In genomic region chr22:38729946-38730345, GRCh38 we compare ENCODE assay signal across 25 cellular contexts. TPM values are rescaled to one million over a fixed set of nuclear protein-coding genes. Genes with fewer than 3 reads are reported as not detected.
DNase-seq lines count a peak whose midpoint lies in the region; ATAC-seq and TF ChIP-seq lines count a peak whose summit lies in the region.
"Had no signal": no experiment of that assay in that cellular context is flagged by ENCODE, and none has a peak within 500 bp of the region (broad histone marks: within the 10 kb centered on the region; RNA-seq: fewer than 3 reads in every experiment).

No MANE protein-coding gene starts in this region.

- no peak overlapping the region for H3K4me3 ChIP-seq in CD8-positive, alpha-beta T cell (ENCODE audit: low read depth, low read length)
- H3K4me3 ChIP-seq: ascending aorta, HAP-1, heart right ventricle, SJCRH30, testis, uterus had no signal

- CTCF ChIA-PET in CD8-positive, alpha-beta T cell (lab: Charles Lee) = interaction anchor here (8.5 to 14.0 kb wide), 2 partner anchors 20 to 37 kb away, joined by 125 read pairs; no protein-coding TSS in a partner anchor

- peaks cover 100% of the 10 kb centered on the region for H3K36me3 Mint-ChIP-seq in activated T-cell treated with anti-CD3 and anti-CD28 coated beads, Interleukin-2, amount 50 U/mL, for 24 hours (ENCODE audit: low read depth)
- H3K36me3 Mint-ChIP-seq in activated T-cell treated with anti-CD3 and anti-CD28 coated beads, Interleukin-2, amount 50 U/mL, for 4 hours (ENCODE audit: insufficient read depth) = peaks cover 44% of the 10 kb centered on the region
- peaks cover 85% of the 10 kb centered on the region for H3K36me3 Mint-ChIP-seq in CD8-positive, alpha-beta T cell
- H3K36me3 Mint-ChIP-seq in activated naive CD4-positive, alpha-beta T cell treated with anti-CD3 and anti-CD28 coated beads, Interleukin-2, amount 50 U/mL, for 72 hours = peaks cover 7 to 14% of the 10 kb centered on the region in 2 donors
- H3K36me3 Mint-ChIP-seq in neural crest cell (ENCODE audit: low read depth) = peaks cover 8% of the 10 kb centered on the region

- peaks cover 52% of the 10 kb centered on the region for H3K36me3 ChIP-seq in CD8-positive, alpha-beta T cell (ENCODE audit: insufficient read depth, low read length)
- H3K36me3 ChIP-seq: uterus had no signal

- H3K4me1 Mint-ChIP-seq in activated T-cell treated with anti-CD3 and anti-CD28 coated beads, Interleukin-2, amount 50 U/mL, for 24 hours (ENCODE audit: low read depth) = peaks cover 16% of the 10 kb centered on the region
- peaks cover 15% of the 10 kb centered on the region for H3K4me1 Mint-ChIP-seq in activated T-cell treated with anti-CD3 and anti-CD28 coated beads, Interleukin-2, amount 50 U/mL, for 4 hours (ENCODE audit: low read depth)
- H3K4me1 Mint-ChIP-seq in CD8-positive, alpha-beta T cell (ENCODE audit: low read depth) = peaks cover 36% of the 10 kb centered on the region
- no peaks in the 10 kb centered on the region for H3K4me1 Mint-ChIP-seq in neural crest cell

- H3K27ac ChIP-seq in CD8-positive, alpha-beta T cell (ENCODE audit: low read depth, low read length) = no peak overlapping the region
- H3K27ac ChIP-seq: heart right ventricle, SJCRH30, testis, uterus had no signal

- H3K27me3 Mint-ChIP-seq in activated T-cell treated with anti-CD3 and anti-CD28 coated beads, Interleukin-2, amount 50 U/mL, for 24 hours = no peaks in the 10 kb centered on the region
- H3K27me3 Mint-ChIP-seq in activated T-cell treated with anti-CD3 and anti-CD28 coated beads, Interleukin-2, amount 50 U/mL, for 4 hours (ENCODE audit: low read depth) = no peaks in the 10 kb centered on the region
- no peaks in the 10 kb centered on the region for H3K27me3 Mint-ChIP-seq in CD8-positive, alpha-beta T cell (ENCODE audit: low read depth)
- no peaks in the 10 kb centered on the region for H3K27me3 Mint-ChIP-seq in neural crest cell (ENCODE audit: low read depth)
- H3K27me3 Mint-ChIP-seq: activated B cell treated with CpG ODN at 0.5 μM for 24 hours had no signal

- no peak for ATAC-seq in activated T-cell treated with anti-CD3 and anti-CD28 coated beads, Interleukin-2, amount 50 U/mL, for 4 hours
- no peak for ATAC-seq in CD8-positive, alpha-beta T cell
- no peak for ATAC-seq in activated naive CD4-positive, alpha-beta T cell treated with anti-CD3 and anti-CD28 coated beads, Interleukin-2, amount 50 U/mL, for 72 hours
- ATAC-seq in HG02970 (IDR thresholded peaks at IDR 0.05; ENCODE audit: low FRiP score, unreplicated experiment) = no peak
- ATAC-seq in GM21528 (IDR thresholded peaks at IDR 0.05; ENCODE audit: low FRiP score, unreplicated experiment) = no peak
- ATAC-seq: heart right ventricle, left ventricle myocardium superior, Panc1 had no signal

- no peaks in the 10 kb centered on the region for H3K9me3 Mint-ChIP-seq in activated T-cell treated with anti-CD3 and anti-CD28 coated beads, Interleukin-2, amount 50 U/mL, for 24 hours
- no peaks in the 10 kb centered on the region for H3K9me3 Mint-ChIP-seq in activated T-cell treated with anti-CD3 and anti-CD28 coated beads, Interleukin-2, amount 50 U/mL, for 4 hours
- no peaks in the 10 kb centered on the region for H3K9me3 Mint-ChIP-seq in CD8-positive, alpha-beta T cell
- H3K9me3 Mint-ChIP-seq in activated naive CD4-positive, alpha-beta T cell treated with anti-CD3 and anti-CD28 coated beads, Interleukin-2, amount 50 U/mL, for 72 hours = no peaks in the 10 kb centered on the region
- H3K9me3 Mint-ChIP-seq in neural crest cell = no peaks in the 10 kb centered on the region
- H3K9me3 Mint-ChIP-seq: activated B cell treated with CpG ODN at 0.5 μM for 24 hours had no signal

- peaks cover 19% of the 10 kb centered on the region for H3K4me1 ChIP-seq in CD8-positive, alpha-beta T cell (ENCODE audit: insufficient read depth, low read length)
- H3K4me1 ChIP-seq: HAP-1, SJCRH30, uterus had no signal

- no peak overlapping the region for H3K4me3 Mint-ChIP-seq in activated T-cell treated with anti-CD3 and anti-CD28 coated beads, Interleukin-2, amount 50 U/mL, for 24 hours
- no peak overlapping the region for H3K4me3 Mint-ChIP-seq in activated T-cell treated with anti-CD3 and anti-CD28 coated beads, Interleukin-2, amount 50 U/mL, for 4 hours
- no peak overlapping the region for H3K4me3 Mint-ChIP-seq in CD8-positive, alpha-beta T cell
- peak overlapping the region; percentile 15 for H3K4me3 Mint-ChIP-seq in neural crest cell
- H3K4me3 Mint-ChIP-seq: activated B cell treated with CpG ODN at 0.5 μM for 24 hours had no signal

- intact Hi-C loops in CD8-positive, alpha-beta T cell (cut with DNase I, micrococcal nuclease) = no loop called here

- H3K27me3 ChIP-seq in CD8-positive, alpha-beta T cell (ENCODE audit: insufficient read depth, low read length) = no peaks in the 10 kb centered on the region
- H3K27me3 ChIP-seq: ascending aorta, heart right ventricle, SJCRH30, testis, uterus had no signal

- no peak for TF ChIP-seq CTCF in CD8-positive, alpha-beta T cell (IDR thresholded peaks at IDR 0.05)
- TF ChIP-seq CTCF in neural crest cell (conservative IDR thresholded peaks at IDR 0.05) = no peak

- H3K9me3 ChIP-seq in CD8-positive, alpha-beta T cell (ENCODE audit: low read length) = no peaks in the 10 kb centered on the region
- H3K9me3 ChIP-seq: ascending aorta, HAP-1, heart right ventricle, SJCRH30, testis, uterus had no signal

- peak overlapping the region; percentile 42 for H3K27ac Mint-ChIP-seq in activated T-cell treated with anti-CD3 and anti-CD28 coated beads, Interleukin-2, amount 50 U/mL, for 24 hours
- peak overlapping the region; percentile 27 for H3K27ac Mint-ChIP-seq in CD8-positive, alpha-beta T cell
- H3K27ac Mint-ChIP-seq in activated naive CD4-positive, alpha-beta T cell treated with anti-CD3 and anti-CD28 coated beads, Interleukin-2, amount 50 U/mL, for 72 hours = peak overlapping the region; percentile 91 to 95
- H3K27ac Mint-ChIP-seq in neural crest cell (ENCODE audit: unreplicated experiment) = no peak overlapping the region
- H3K27ac Mint-ChIP-seq: activated B cell treated with CpG ODN at 0.5 μM for 24 hours had no signal

- DNase-seq in activated T-cell treated with anti-CD3 and anti-CD28 coated beads, Interleukin-2, amount 50 U/mL, for 24 hours = no peak
- no peak for DNase-seq in activated T-cell treated with anti-CD3 and anti-CD28 coated beads, Interleukin-2, amount 50 U/mL, for 4 hours
- DNase-seq in CD8-positive, alpha-beta T cell = no peak
- peak in 1 of 2 donors; percentile 40 for DNase-seq in activated naive CD4-positive, alpha-beta T cell treated with anti-CD3 and anti-CD28 coated beads, Interleukin-2, amount 50 U/mL, for 72 hours (ENCODE audit: low spot score in 2 of 2)
- no peak for DNase-seq in neural crest cell (ENCODE audit: low read depth, low spot score)
- DNase-seq in occipital lobe (lab: John Stamatoyannopoulos, UW) = no peak
- DNase-seq: activated B cell treated with CpG ODN at 0.5 μM for 24 hours; activated effector memory CD4-positive, alpha-beta T cell treated with Interleukin-2 at 50 U/mL for 16 hours; DMS153; heart right ventricle; KBM-7; left ventricle myocardium superior; midbrain; NCI-H1436 treated with DMSO at 0.1 percent for 48 hours; NCI-H510A treated with DMSO at 0.1 percent for 48 hours; NK-92 treated with Interleukin-12 subunit alpha and Interleukin-12 subunit beta, amount 100 ng/mL, for 24 hours; SJCRH30; stimulated activated CD4-positive, alpha-beta T cell treated with anti-CD3 and anti-CD28 coated beads, Interleukin-1b, Interleukin-23, amount 100 ng/mL, for 48 hours; testis; uterus had no signal

- POLR2A ChIA-PET in CD8-positive, alpha-beta T cell (lab: Charles Lee) = interaction anchor here (0.5 to 16.0 kb wide), 7 partner anchors 12 to 47 kb away, joined by 3 to 589 read pairs (median 5); partner anchors contain the start of genes GTPBP1, SUN2 and TOMM22

RNA-seq across cellular contexts. Expression of gene GTPBP1, which starts 24.2 kb away (rescaled TPM):
- 10 to 100 TPM; 69.9 to 80.4 (median 76.5) TPM for total RNA-seq in activated T-cell treated with anti-CD3 and anti-CD28 coated beads, Interleukin-2, amount 50 U/mL, for 4 hours
- total RNA-seq in CD8-positive, alpha-beta T cell = 100 to 1,000 TPM; 341 to 346 TPM
- 100 to 1,000 TPM; 109 to 142 TPM for total RNA-seq in activated naive CD4-positive, alpha-beta T cell treated with anti-CD3 and anti-CD28 coated beads, Interleukin-2, amount 50 U/mL, for 72 hours
- 73.3 and 75.6 TPM in 2 replicates for total RNA-seq in neural crest cell
- 32.1 TPM for total RNA-seq in occipital lobe

RNA-seq across cellular contexts. Expression of gene SUN2, which starts 25.9 kb away (rescaled TPM):
- 10 to 100 TPM; 30.1 to 44.6 (median 44.0) TPM for total RNA-seq in activated T-cell treated with anti-CD3 and anti-CD28 coated beads, Interleukin-2, amount 50 U/mL, for 4 hours
- 100 to 1,000 TPM; 431 to 454 TPM for total RNA-seq in CD8-positive, alpha-beta T cell
- 100 to 1,000 TPM; 142 to 241 TPM for total RNA-seq in activated naive CD4-positive, alpha-beta T cell treated with anti-CD3 and anti-CD28 coated beads, Interleukin-2, amount 50 U/mL, for 72 hours
- total RNA-seq in neural crest cell (39.0 and 41.7 TPM in 2 replicates), occipital lobe (78.1 TPM)

RNA-seq across cellular contexts. Expression of gene JOSD1, which starts 29.2 kb away (rescaled TPM):
- total RNA-seq in activated T-cell treated with anti-CD3 and anti-CD28 coated beads, Interleukin-2, amount 50 U/mL, for 4 hours = 10 to 100 TPM; 65.3 to 76.0 (median 72.8) TPM
- 100 to 1,000 TPM; 364 to 375 TPM for total RNA-seq in CD8-positive, alpha-beta T cell
- total RNA-seq in activated naive CD4-positive, alpha-beta T cell treated with anti-CD3 and anti-CD28 coated beads, Interleukin-2, amount 50 U/mL, for 72 hours = 10 to 100 TPM; 70.0 to 79.0 TPM
- total RNA-seq in neural crest cell (50.5 and 51.8 TPM in 2 replicates), occipital lobe (66.1 TPM)

RNA-seq across cellular contexts. Expression of gene TOMM22, which starts 48.2 kb away (rescaled TPM):
- 100 to 1,000 TPM; 247 to 280 (median 249) TPM for total RNA-seq in activated T-cell treated with anti-CD3 and anti-CD28 coated beads, Interleukin-2, amount 50 U/mL, for 4 hours
- 10 to 100 TPM; 75.2 to 75.4 TPM for total RNA-seq in CD8-positive, alpha-beta T cell
- 100 to 1,000 TPM; 116 to 120 TPM for total RNA-seq in activated naive CD4-positive, alpha-beta T cell treated with anti-CD3 and anti-CD28 coated beads, Interleukin-2, amount 50 U/mL, for 72 hours
- total RNA-seq in neural crest cell = 105 and 107 TPM in 2 replicates
- 54.7 TPM for total RNA-seq in occipital lobe
